In genomic region chr12:43758247-43758727, GRCh38 we compare ENCODE assay signal across 1 cellular context.
TF ChIP-seq lines count a peak whose summit lies in the region.

No MANE protein-coding gene starts in this region.

TF ChIP-seq in SK-N-SH treated with all-trans-retinoic acid at 6 μM for 48 hours, 23 proteins besides CTCF, POLR2A, EP300 and RAD21 (continued from another document):
- TF ChIP-seq PATZ1 (CRISPR knock-in tag; IDR thresholded peaks at IDR 0.05; ENCODE audit: borderline replicate concordance) = no peak
- TF ChIP-seq POU6F1 (CRISPR knock-in tag; IDR thresholded peaks at IDR 0.05; ENCODE audit: borderline replicate concordance, low read depth) = no peak
- TF ChIP-seq RARB (CRISPR knock-in tag; IDR thresholded peaks at IDR 0.05) = no peak
